Comparison of ENCODE assay signal across 1 cellular context in the genomic region with DNA sequence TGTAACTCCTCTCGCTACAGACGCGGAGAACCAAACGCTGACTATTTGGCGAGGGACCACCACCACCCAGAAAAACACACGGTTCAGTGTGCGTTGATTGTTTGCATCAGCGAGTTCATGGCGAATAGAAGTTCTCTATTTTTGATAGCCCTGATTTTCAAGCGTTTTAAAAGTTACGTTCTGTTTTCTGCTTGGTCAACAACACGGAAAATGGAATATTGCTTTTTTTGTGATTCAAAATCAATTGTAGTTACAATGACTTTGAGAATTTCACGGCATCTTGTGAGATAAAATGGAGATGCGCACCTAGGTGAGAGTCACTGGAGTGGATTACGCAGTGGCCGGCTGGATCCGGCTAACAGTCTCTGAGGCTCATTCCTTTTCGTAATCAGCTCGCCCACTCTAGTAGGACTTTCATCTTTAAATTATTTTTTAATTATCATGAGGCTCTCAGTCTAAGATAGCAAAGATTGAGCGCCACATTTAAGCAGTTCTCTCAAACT.
TF ChIP-seq lines count a peak whose summit lies in the region.

No MANE protein-coding gene starts in this region.

TF ChIP-seq in endothelial cell of umbilical vein, 7 proteins besides CTCF, POLR2A, EP300 and RAD21 (continued from another document):
- TF ChIP-seq POLR2AphosphoS5 (IDR thresholded peaks at IDR 0.05; ENCODE audit: insufficient read depth, low read depth, low read length), result no peak
